1 cellular context compared by ENCODE assay signal in genomic region chr17:42677012-42677857, GRCh38.
TF ChIP-seq lines count a peak whose summit lies in the region.

No MANE protein-coding gene starts in this region.

TF ChIP-seq in HEK293, 187 proteins besides CTCF, POLR2A, EP300 and RAD21 (continued from another document and continues in another):
- TF ChIP-seq ZNF645 (tag by site-specific recombination; IDR thresholded peaks at IDR 0.05) = 0 out of 2 replicates have a peak, but pooled peaks have one; percentile 34
- no peak for TF ChIP-seq ZNF707 (tag by site-specific recombination; IDR thresholded peaks at IDR 0.05)
- no peak for TF ChIP-seq ZNF830 (tag by site-specific recombination; IDR thresholded peaks at IDR 0.05; ENCODE audit: low read depth)
- no peak for TF ChIP-seq ZNF350 (tag by site-specific recombination; IDR thresholded peaks at IDR 0.05)
- no peak for TF ChIP-seq ZNF266 (tag by site-specific recombination; IDR thresholded peaks at IDR 0.05; ENCODE audit: low read depth)
- no peak for TF ChIP-seq ZNF138 (tag by site-specific recombination; IDR thresholded peaks at IDR 0.05; ENCODE audit: borderline replicate concordance)
- TF ChIP-seq BCL11A (tag by site-specific recombination; IDR thresholded peaks at IDR 0.05; ENCODE audit: low read depth) = no peak
- no peak for TF ChIP-seq ZBTB10 (tag by site-specific recombination; IDR thresholded peaks at IDR 0.05)
- TF ChIP-seq ZNF501 (tag by site-specific recombination; IDR thresholded peaks at IDR 0.05) = no peak
- no peak for TF ChIP-seq TRIM28 (IDR thresholded peaks at IDR 0.05; ENCODE audit: borderline replicate concordance, low read length)
- TF ChIP-seq ZNF692 (tag by site-specific recombination; IDR thresholded peaks at IDR 0.05) = no peak
- no peak for TF ChIP-seq ZNF704 (tag by site-specific recombination; IDR thresholded peaks at IDR 0.05)
- TF ChIP-seq ZNF580 (tag by site-specific recombination; IDR thresholded peaks at IDR 0.05) = no peak
- TF ChIP-seq PRDM6 (tag by site-specific recombination; IDR thresholded peaks at IDR 0.05) = no peak
- peak; percentile 91 for TF ChIP-seq KLF8 (tag by site-specific recombination; IDR thresholded peaks at IDR 0.05)
- no peak for TF ChIP-seq ZNF114 (tag by site-specific recombination; IDR thresholded peaks at IDR 0.05)
- no peak for TF ChIP-seq ZNF549 (tag by site-specific recombination; IDR thresholded peaks at IDR 0.05)
- no peak for TF ChIP-seq ZNF791 (tag by site-specific recombination; IDR thresholded peaks at IDR 0.05)
- TF ChIP-seq ZNF610 (tag by site-specific recombination; IDR thresholded peaks at IDR 0.05; ENCODE audit: borderline replicate concordance) = no peak
- peak; percentile 28; the same call in 1 of the 2 replicates for TF ChIP-seq SP7 (tag by site-specific recombination; IDR thresholded peaks at IDR 0.05)
- no peak for TF ChIP-seq FEZF1 (tag by site-specific recombination; IDR thresholded peaks at IDR 0.05)
- TF ChIP-seq ZNF513 (tag by site-specific recombination; IDR thresholded peaks at IDR 0.05) = no peak
- TF ChIP-seq ZNF518A (tag by site-specific recombination; conservative IDR thresholded peaks at IDR 0.05; ENCODE audit: low read depth) = no peak
- no peak for TF ChIP-seq ZBTB44 (tag by site-specific recombination; IDR thresholded peaks at IDR 0.05)
- no peak for TF ChIP-seq ZNF624 (tag by site-specific recombination; IDR thresholded peaks at IDR 0.05)
- no peak for TF ChIP-seq GLI4 (tag by site-specific recombination; IDR thresholded peaks at IDR 0.05)
- TF ChIP-seq HIC1 (tag by site-specific recombination; IDR thresholded peaks at IDR 0.05) = no peak
- TF ChIP-seq GLI2 (tag by site-specific recombination; IDR thresholded peaks at IDR 0.05; ENCODE audit: borderline replicate concordance, low read depth) = no peak
- TF ChIP-seq ZNF777 (tag by site-specific recombination; IDR thresholded peaks at IDR 0.05; ENCODE audit: borderline replicate concordance) = no peak; the same call in 1 of the 2 replicates
- no peak for TF ChIP-seq ZNF837 (tag by site-specific recombination; IDR thresholded peaks at IDR 0.05)
- TF ChIP-seq ZSCAN30 (tag by site-specific recombination; IDR thresholded peaks at IDR 0.05) = no peak
- peak; percentile 64 for TF ChIP-seq SCRT2 (tag by site-specific recombination; IDR thresholded peaks at IDR 0.05)
- no peak for TF ChIP-seq ZBTB26 (tag by site-specific recombination; optimal IDR thresholded peaks at IDR 0.05)
- 0 out of 2 replicates have a peak, but pooled peaks have one; percentile 53 for TF ChIP-seq ZNF660 (tag by site-specific recombination; IDR thresholded peaks at IDR 0.05)
- no peak for TF ChIP-seq ZNF558 (tag by site-specific recombination; IDR thresholded peaks at IDR 0.05)
- TF ChIP-seq ZNF776 (tag by site-specific recombination; IDR thresholded peaks at IDR 0.05; ENCODE audit: borderline replicate concordance) = no peak
- no peak for TF ChIP-seq ZNF600 (tag by site-specific recombination; IDR thresholded peaks at IDR 0.05)
- TF ChIP-seq KLF1 (tag by site-specific recombination; IDR thresholded peaks at IDR 0.05) = peak; percentile 57
- no peak for TF ChIP-seq ZNF596 (tag by site-specific recombination; IDR thresholded peaks at IDR 0.05)
- TF ChIP-seq ZNF223 (tag by site-specific recombination; IDR thresholded peaks at IDR 0.05) = no peak
- TF ChIP-seq ZEB2 (tag by site-specific recombination; IDR thresholded peaks at IDR 0.05) = no peak; the same call in 1 of the 2 replicates
